8 cellular contexts compared by ENCODE assay signal in the genomic region with DNA sequence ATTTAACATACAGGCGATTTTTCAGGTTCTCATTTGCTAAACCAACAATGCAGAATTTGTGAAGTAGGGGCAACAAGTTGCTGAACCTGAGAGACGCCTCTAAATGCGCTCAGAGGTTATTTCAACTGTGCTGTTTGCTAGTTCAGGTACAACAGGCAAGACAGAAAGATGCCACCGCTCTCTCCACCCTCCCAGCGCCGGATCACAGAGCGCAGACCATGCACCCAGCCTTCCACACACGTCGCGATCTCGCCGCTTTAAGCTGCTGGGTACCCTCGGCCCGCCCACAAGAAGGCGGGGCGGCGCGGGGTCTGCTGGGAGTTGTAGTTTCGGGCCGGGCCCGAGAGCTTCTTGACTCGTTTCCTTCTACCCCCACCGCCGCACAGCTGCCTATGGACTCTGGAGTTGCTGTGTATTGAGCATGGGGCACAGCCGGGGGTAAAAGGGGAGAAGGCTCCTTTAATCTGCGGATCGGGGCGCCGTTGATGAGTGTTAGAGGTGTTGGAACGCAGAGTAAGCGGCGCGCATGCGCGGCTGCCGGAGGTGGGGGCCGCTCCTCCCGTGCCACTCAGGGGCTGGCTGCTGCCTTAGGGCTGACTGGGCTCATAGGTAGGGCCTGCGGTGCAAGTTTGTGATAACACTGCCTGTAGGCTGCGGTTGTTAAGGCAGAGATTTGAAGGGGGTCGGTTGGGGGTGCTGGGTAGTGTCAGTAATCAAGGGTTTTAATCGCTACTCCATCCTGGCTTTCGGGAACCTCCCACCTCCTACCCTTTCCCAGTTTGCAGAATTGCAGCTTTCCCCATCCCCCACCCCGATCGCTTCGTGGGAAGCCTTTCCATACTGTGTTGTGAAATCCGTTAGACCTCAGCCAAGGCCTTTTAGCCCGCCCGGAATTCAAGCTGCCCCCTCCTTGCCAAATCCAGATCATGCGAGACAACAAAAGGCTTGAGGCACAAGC. TPM values are rescaled to one million over a fixed set of nuclear protein-coding genes. Genes with fewer than 3 reads are reported as not detected.
DNase-seq lines count a peak whose midpoint lies in the region; ATAC-seq and TF ChIP-seq lines count a peak whose summit lies in the region.

No MANE protein-coding gene starts in this region.

- no peak overlapping the region for H3K4ac ChIP-seq in H9 (ENCODE audit: low read depth, low read length)

- peak overlapping the region; percentile 78 for H3K18ac ChIP-seq in H9 (ENCODE audit: insufficient read length, low read depth, low read length)

- no peaks in the 10 kb centered on the region for H3K27me3 ChIP-seq in H9 (ENCODE audit: insufficient read depth, low read length)

- H3K27ac Mint-ChIP-seq in H9: peak overlapping the region; percentile 96 to 98 (median 98)
- H3K27ac Mint-ChIP-seq in neural crest cell (ENCODE audit: unreplicated experiment): peak overlapping the region; percentile 99
- peak overlapping the region; percentile 96 for H3K27ac Mint-ChIP-seq in stimulated activated naive CD8-positive, alpha-beta T cell treated with anti-CD3 and anti-CD28 coated beads, Interleukin-15, amount 100 ng/mL, for 72 hours

- H3K36me3 Mint-ChIP-seq in H9 (ENCODE audit: insufficient read depth in 1 of 3, low read depth in 3 of 3) (no peaks in the 10 kb centered on the region; a peak in 1 of 7 replicates), neural crest cell (ENCODE audit: low read depth) (no peaks in the 10 kb centered on the region)

- H3T11ph ChIP-seq in H9 (ENCODE audit: low read length): no peak overlapping the region

- no peak overlapping the region for H2BK15ac ChIP-seq in H9 (ENCODE audit: low read depth, low read length)

- no peak overlapping the region for H4K5ac ChIP-seq in H9 (ENCODE audit: insufficient read length, low read depth, low read length)

- H3K56ac ChIP-seq in H9 (ENCODE audit: insufficient read length, low read depth, low read length): no peak overlapping the region

- H3K23me2 ChIP-seq in H9 (ENCODE audit: insufficient read length, low read depth, low read length, poor library complexity, severe bottlenecking): peaks cover 8% of the 10 kb centered on the region

- no peak overlapping the region for H2AK5ac ChIP-seq in H9 (ENCODE audit: insufficient read length, low read length)

- H3K9ac ChIP-seq in H9 (ENCODE audit: extremely low read depth, insufficient read length, low read length): peak overlapping the region; percentile 60

- peak overlapping the region; percentile 64; the same call in 1 of the 2 replicates for H3K14ac ChIP-seq in H9 (ENCODE audit: insufficient read depth, low read length)

- no peaks in the 10 kb centered on the region for H3K9me3 Mint-ChIP-seq in H9
- H3K9me3 Mint-ChIP-seq in neural crest cell: no peaks in the 10 kb centered on the region
- no peaks in the 10 kb centered on the region for H3K9me3 Mint-ChIP-seq in stimulated activated naive CD8-positive, alpha-beta T cell treated with anti-CD3 and anti-CD28 coated beads, Interleukin-15, amount 100 ng/mL, for 72 hours

- no peak overlapping the region for H3K27ac ChIP-seq in H9 (ENCODE audit: insufficient read length, low read depth, low read length)

- peaks cover 3% of the 10 kb centered on the region; the same call in 1 of the 2 replicates for H3K4me1 ChIP-seq in H9 (ENCODE audit: insufficient read depth, low read length)

- H2AFZ ChIP-seq in H9 (ENCODE audit: low read length): peak overlapping the region; percentile 88

- H3K27me3 Mint-ChIP-seq in H9 (ENCODE audit: low read depth) (peaks cover 4% of the 10 kb centered on the region), neural crest cell (ENCODE audit: low read depth) (no peaks in the 10 kb centered on the region)
- peaks cover 40% of the 10 kb centered on the region for H3K27me3 Mint-ChIP-seq in stimulated activated naive CD8-positive, alpha-beta T cell treated with anti-CD3 and anti-CD28 coated beads, Interleukin-15, amount 100 ng/mL, for 72 hours

- TF ChIP-seq CTCF in H9 (conservative IDR thresholded peaks at IDR 0.05) (no peak), fibroblast of villous mesenchyme (IDR thresholded peaks at IDR 0.05; ENCODE audit: insufficient read depth, low read depth, low read length) (no peak), neural crest cell (conservative IDR thresholded peaks at IDR 0.05) (no peak)

- no peak overlapping the region for H2BK120ac ChIP-seq in H9 (ENCODE audit: low read depth, low read length, poor library complexity, severe bottlenecking)

- H3K4me1 Mint-ChIP-seq in H9 (peaks cover 30 to 38% of the 10 kb centered on the region in 2 experiments), neural crest cell (peaks cover 14% of the 10 kb centered on the region)
- H3K4me1 Mint-ChIP-seq in stimulated activated naive CD8-positive, alpha-beta T cell treated with anti-CD3 and anti-CD28 coated beads, Interleukin-15, amount 100 ng/mL, for 72 hours: peaks cover 19% of the 10 kb centered on the region

- no peaks in the 10 kb centered on the region for H3K79me1 ChIP-seq in H9 (ENCODE audit: insufficient read depth, low read depth, low read length, poor library complexity, severe bottlenecking)

- H3K4me3 ChIP-seq in fibroblast of villous mesenchyme (ENCODE audit: low read depth, low read length): peak overlapping the region; percentile 83

- no peak overlapping the region for H2BK12ac ChIP-seq in H9 (ENCODE audit: insufficient read length, low read depth, low read length)

- peak overlapping the region; percentile 93 to 95 for H3K4me3 Mint-ChIP-seq in H9
- H3K4me3 Mint-ChIP-seq in neural crest cell: peak overlapping the region; percentile 99
- H3K4me3 Mint-ChIP-seq in stimulated activated naive CD8-positive, alpha-beta T cell treated with anti-CD3 and anti-CD28 coated beads, Interleukin-15, amount 100 ng/mL, for 72 hours: peak overlapping the region; percentile 90 to 99

- no peaks in the 10 kb centered on the region for H3K79me2 ChIP-seq in H9 (ENCODE audit: insufficient read depth, low read length)

- H3K9me3 ChIP-seq in H9 (ENCODE audit: control insufficient read depth, low read depth, low read length): no peaks in the 10 kb centered on the region

- H2BK5ac ChIP-seq in H9 (ENCODE audit: insufficient read length, low read length): no peak overlapping the region

- peak; percentile 89 for DNase-seq in EL
- DNase-seq in H9: peak; percentile 87
- DNase-seq in M059J (ENCODE audit: low read depth): peak; percentile 86
- DNase-seq in SHP77 (lab: John Stamatoyannopoulos, UW): peak; percentile 80 to 83
- DNase-seq in activated gamma-delta T cell treated with Interleukin-2 at 50 U/mL for 16 hours: peak; percentile 84
- peak; percentile 98 for DNase-seq in fibroblast of villous mesenchyme (ENCODE audit: low read depth)
- peak; percentile 82 for DNase-seq in neural crest cell (ENCODE audit: low read depth, low spot score)
- DNase-seq in stimulated activated naive CD8-positive, alpha-beta T cell treated with anti-CD3 and anti-CD28 coated beads, Interleukin-15, amount 100 ng/mL, for 72 hours: peak; percentile 89 to 90

- H3K4me2 ChIP-seq in H9 (ENCODE audit: insufficient read depth, insufficient read length, low read length): peak overlapping the region; percentile 66

- WGBS in H9 (ENCODE audit: extremely low coverage, insufficient read length, low lambda C conversion rate): no CpG with 5 or more reads among the region's 50 CpGs

- H4K91ac ChIP-seq in H9 (ENCODE audit: insufficient read length, low read depth, low read length): no peak overlapping the region

- peak; percentile 99 for ATAC-seq in stimulated activated naive CD8-positive, alpha-beta T cell treated with anti-CD3 and anti-CD28 coated beads, Interleukin-15, amount 100 ng/mL, for 72 hours

- no peak overlapping the region for H4K8ac ChIP-seq in H9 (replicated peaks; ENCODE audit: insufficient read length, low read depth, low read length)

- H2BK20ac ChIP-seq in H9 (ENCODE audit: low read depth, low read length, poor library complexity, severe bottlenecking): no peak overlapping the region

- no peak overlapping the region for H3K23ac ChIP-seq in H9 (ENCODE audit: insufficient read length, low read depth, low read length)

- H4K20me1 ChIP-seq in H9 (ENCODE audit: control insufficient read depth, insufficient read depth, insufficient read length): no peaks in the 10 kb centered on the region

RNA-seq across cellular contexts. Expression of a gene that starts 40.3 kb away (rescaled TPM):
- 16.2 and 16.6 TPM in 2 replicates for total RNA-seq in H9 (2021)
- 5.2 and 7.7 TPM in 2 replicates for total RNA-seq in M059J (2014; rRNA removed; shearing (Covaris generic))
- 88.3 and 132 TPM in 2 replicates for total RNA-seq in fibroblast of villous mesenchyme
- total RNA-seq in neural crest cell: 6.5 and 6.8 TPM in 2 replicates
